Comparison of ENCODE assay signal across 8 cellular contexts in genomic region chr17:81488276-81488860, GRCh38. TPM values are rescaled to one million over a fixed set of nuclear protein-coding genes. Genes with fewer than 3 reads are reported as not detected.
DNase-seq lines count a peak whose midpoint lies in the region; ATAC-seq and TF ChIP-seq lines count a peak whose summit lies in the region.

No MANE protein-coding gene starts in this region.

- peak overlapping the region; percentile 94 for H2BK5ac ChIP-seq in neuronal stem cell (ENCODE audit: low read length)

- H3K14ac ChIP-seq in neuronal stem cell (ENCODE audit: low read length), result peak overlapping the region; percentile 79

- 44 to 89% methylated on average over 6 to 52 of the region's 52 CpGs for WGBS in endodermal cell (ENCODE audit: insufficient coverage in 1 of 2, insufficient read length in 1 of 2), 2 experiments
- no CpG with 5 or more reads among the region's 52 CpGs for whole genome bisulfite sequencing in neuronal stem cell (ENCODE audit: extremely low coverage in 2 of 2, insufficient read length in 2 of 2, insufficient replicate concordance in 1 of 2), 2 donors

- peak overlapping the region; percentile 60 for H3K4me3 ChIP-seq in CD8-positive, alpha-beta T cell (ENCODE audit: low read depth, low read length)
- H3K4me3 ChIP-seq in HUES6 (ENCODE audit: low read depth, low read length) (peak overlapping the region; percentile 63), endodermal cell (ENCODE audit: low read length) (peak overlapping the region; percentile 49), neuronal stem cell (ENCODE audit: low read length in 2 of 2) (peak overlapping the region; percentile 44 to 79)

- H2BK15ac ChIP-seq in neuronal stem cell (ENCODE audit: low read length), result peak overlapping the region; percentile 74

- H3K27me3 Mint-ChIP-seq in CD8-positive, alpha-beta T cell (ENCODE audit: low read depth), result peaks cover 4% of the 10 kb centered on the region
- H3K27me3 Mint-ChIP-seq in endodermal cell (ENCODE audit: insufficient read depth), result peaks cover 32% of the 10 kb centered on the region

- H3K4me1 ChIP-seq in CD8-positive, alpha-beta T cell (ENCODE audit: insufficient read depth, low read length), result peaks cover 19% of the 10 kb centered on the region
- peaks cover 42% of the 10 kb centered on the region for H3K4me1 ChIP-seq in HUES6 (ENCODE audit: control insufficient read depth, insufficient read depth, low read length)
- peaks cover 7% of the 10 kb centered on the region for H3K4me1 ChIP-seq in endodermal cell (ENCODE audit: control insufficient read depth, insufficient read depth, low read length)
- peaks cover 28 to 48% of the 10 kb centered on the region in 2 donors for H3K4me1 ChIP-seq in neuronal stem cell (ENCODE audit: control insufficient read depth in 2 of 2, insufficient read depth in 1 of 2, low read depth in 1 of 2, low read length in 2 of 2)

- peak overlapping the region; percentile 48 for H3K4me2 ChIP-seq in neuronal stem cell (ENCODE audit: insufficient read depth, low read length, poor library complexity, severe bottlenecking)

- peak overlapping the region; percentile 52 for H2BK120ac ChIP-seq in neuronal stem cell (ENCODE audit: low read depth, low read length)

- H3K18ac ChIP-seq in neuronal stem cell (ENCODE audit: low read length), result peak overlapping the region; percentile 99

- H2AK5ac ChIP-seq in neuronal stem cell (ENCODE audit: low read depth, low read length), result peak overlapping the region; percentile 64

- peak; percentile 12 for ATAC-seq in CD8-positive, alpha-beta T cell
- ATAC-seq in GM19452 (IDR thresholded peaks at IDR 0.05; ENCODE audit: unreplicated experiment) (no peak), GM18511 (IDR thresholded peaks at IDR 0.05; ENCODE audit: unreplicated experiment) (no peak), GM18873 (IDR thresholded peaks at IDR 0.05; ENCODE audit: low FRiP score, unreplicated experiment) (no peak)

- H3K27ac ChIP-seq in CD8-positive, alpha-beta T cell (ENCODE audit: low read depth, low read length), result peak overlapping the region; percentile 45
- H3K27ac ChIP-seq in HUES6 (ENCODE audit: low read depth, low read length) (peak overlapping the region; percentile 77; the same call in 1 of the 2 replicates), endodermal cell (ENCODE audit: low read depth, low read length) (no peak overlapping the region), neuronal stem cell (replicated peaks; ENCODE audit: low read length) (no peak overlapping the region)

- intact Hi-C loops in CD8-positive, alpha-beta T cell (cut with DNase I, micrococcal nuclease), result loop anchor here (1.0 to 10.0 kb wide), 4 partner anchors 21 to 504 kb away; partner anchors contain the start of genes ACTG1 (in 1 of the 2) and BAIAP2 (in 1 of the 2)

- no peak overlapping the region for H3K27ac Mint-ChIP-seq in CD8-positive, alpha-beta T cell
- H3K27ac Mint-ChIP-seq in endodermal cell, result no peak overlapping the region

- TF ChIP-seq CTCF in CD8-positive, alpha-beta T cell (IDR thresholded peaks at IDR 0.05), result no peak
- no peak for TF ChIP-seq CTCF in endodermal cell (conservative IDR thresholded peaks at IDR 0.05)

- CTCF ChIA-PET in CD8-positive, alpha-beta T cell (lab: Charles Lee), result interaction anchor here (1.5 to 1.6 kb wide), 2 partner anchors 113 to 235 kb away, joined by 4 to 5 read pairs; no protein-coding TSS in a partner anchor

- H3K79me1 ChIP-seq in neuronal stem cell (ENCODE audit: low read depth, low read length), result no peaks in the 10 kb centered on the region

- H3K36me3 ChIP-seq in CD8-positive, alpha-beta T cell (ENCODE audit: insufficient read depth, low read length), result no peaks in the 10 kb centered on the region
- H3K36me3 ChIP-seq in HUES6 (ENCODE audit: control insufficient read depth, insufficient read depth, low read length) (no peaks in the 10 kb centered on the region), endodermal cell (ENCODE audit: control insufficient read depth, insufficient read depth, low read length) (no peaks in the 10 kb centered on the region), neuronal stem cell (replicated peaks in 1 of 2; ENCODE audit: control insufficient read depth in 2 of 2, insufficient read depth in 2 of 2, low read length in 2 of 2) (no peaks in the 10 kb centered on the region)

- no peaks in the 10 kb centered on the region for H3K9me3 ChIP-seq in CD8-positive, alpha-beta T cell (ENCODE audit: low read length)
- H3K9me3 ChIP-seq in HUES6 (ENCODE audit: control insufficient read depth, insufficient read depth, low read depth, low read length), result no peaks in the 10 kb centered on the region
- H3K9me3 ChIP-seq in endodermal cell (ENCODE audit: control insufficient read depth, low read length), result no peaks in the 10 kb centered on the region
- no peaks in the 10 kb centered on the region for H3K9me3 ChIP-seq in neuronal stem cell (replicated peaks in 1 of 2; ENCODE audit: control insufficient read depth in 2 of 2, insufficient read depth in 1 of 2, low read depth in 1 of 2, low read length in 2 of 2)

- H3K9me3 Mint-ChIP-seq in CD8-positive, alpha-beta T cell, result no peaks in the 10 kb centered on the region
- H3K9me3 Mint-ChIP-seq in endodermal cell, result no peaks in the 10 kb centered on the region

- no peak for DNase-seq in CD8-positive, alpha-beta T cell
- DNase-seq in endodermal cell, result no peak
- DNase-seq in neuronal stem cell (ENCODE audit: low spot score), result no peak
- DNase-seq in C1 segment of cervical spinal cord (lab: John Stamatoyannopoulos, UW), result no peak

- peak overlapping the region; percentile 18 for H3K4me3 Mint-ChIP-seq in CD8-positive, alpha-beta T cell
- H3K4me3 Mint-ChIP-seq in endodermal cell, result peak overlapping the region; percentile 33

- H3K23ac ChIP-seq in neuronal stem cell (ENCODE audit: low read depth, low read length, poor library complexity), result peak overlapping the region; percentile 92

- no peaks in the 10 kb centered on the region for H3K27me3 ChIP-seq in CD8-positive, alpha-beta T cell (ENCODE audit: insufficient read depth, low read length)
- peaks cover 32% of the 10 kb centered on the region for H3K27me3 ChIP-seq in HUES6 (ENCODE audit: control insufficient read depth, insufficient read depth, low read length)
- H3K27me3 ChIP-seq in endodermal cell (ENCODE audit: control insufficient read depth, insufficient read depth, low read length, poor library complexity, severe bottlenecking), result peaks cover 8% of the 10 kb centered on the region
- H3K27me3 ChIP-seq in neuronal stem cell (ENCODE audit: control insufficient read depth in 3 of 3, insufficient read depth in 3 of 3, low read depth in 1 of 3, low read length in 3 of 3), result peaks cover 0 to 9% (median 0%) of the 10 kb centered on the region in 3 experiments

- no peaks in the 10 kb centered on the region for H3K36me3 Mint-ChIP-seq in CD8-positive, alpha-beta T cell
- H3K36me3 Mint-ChIP-seq in endodermal cell (ENCODE audit: low read depth), result no peaks in the 10 kb centered on the region

- peak overlapping the region; percentile 87 for H2AFZ ChIP-seq in neuronal stem cell (ENCODE audit: low read length)

- H3K4ac ChIP-seq in neuronal stem cell (ENCODE audit: low read length), result no peak overlapping the region

- H4K91ac ChIP-seq in neuronal stem cell (ENCODE audit: low read depth, low read length, poor library complexity), result no peak overlapping the region

- H3K4me1 Mint-ChIP-seq in CD8-positive, alpha-beta T cell (ENCODE audit: low read depth), result peaks cover 6% of the 10 kb centered on the region
- H3K4me1 Mint-ChIP-seq in endodermal cell, result peaks cover 11% of the 10 kb centered on the region

- peak overlapping the region; percentile 53 for H4K8ac ChIP-seq in neuronal stem cell (ENCODE audit: low read depth, low read length)

- POLR2A ChIA-PET in CD8-positive, alpha-beta T cell (lab: Charles Lee), result interaction anchor here (1.1 to 4.3 kb wide), 2 partner anchors 11 to 21 kb away, joined by 3 to 16 read pairs; no protein-coding TSS in a partner anchor

- H3K9ac ChIP-seq in HUES6 (ENCODE audit: low read length), result peak overlapping the region; percentile 85
- peak overlapping the region; percentile 20 for H3K9ac ChIP-seq in endodermal cell (ENCODE audit: extremely low read depth, low read length, poor library complexity, severe bottlenecking)
- peak overlapping the region; percentile 95 for H3K9ac ChIP-seq in neuronal stem cell (ENCODE audit: low read depth, low read length, poor library complexity)

- H2BK12ac ChIP-seq in neuronal stem cell (ENCODE audit: low read length), result no peak overlapping the region

RNA-seq across cellular contexts. Expression of gene ACTG1, which starts 24.2 kb away (rescaled TPM):
- 1,000 to 10,000 TPM; 1,370 to 1,375 TPM for total RNA-seq in CD8-positive, alpha-beta T cell
- total RNA-seq in endodermal cell, result 1,000 to 10,000 TPM; 4,461 to 5,616 TPM
- 4,463 TPM for polyA plus RNA-seq in endodermal cell (2013, experiment 1 of 2)
- polyA plus RNA-seq in endodermal cell (2013, experiment 2 of 2), result 3,951 TPM
- polyA plus RNA-seq in neuronal stem cell (2013, experiment 1 of 2), result 5,937 TPM
- 5,622 TPM for polyA plus RNA-seq in neuronal stem cell (2013, experiment 2 of 2)

RNA-seq across cellular contexts. Expression of gene FSCN2, which starts 39.8 kb away (rescaled TPM):
- total RNA-seq in CD8-positive, alpha-beta T cell, result under 1 TPM; 0.36 to 0.38 TPM
- 1 to 10 TPM; 1.0 to 1.8 TPM for total RNA-seq in endodermal cell
- 0.50 TPM for polyA plus RNA-seq in endodermal cell (2013, experiment 1 of 2)
- 0.46 TPM for polyA plus RNA-seq in endodermal cell (2013, experiment 2 of 2)
- 0.20 TPM for polyA plus RNA-seq in neuronal stem cell (2013, experiment 1 of 2)
- 0.25 TPM for polyA plus RNA-seq in neuronal stem cell (2013, experiment 2 of 2)

Comparison
In these comparisons a context has a peak if more than half of its experiments do, and no peak if none do; other contexts are left out.
1. H3K27ac ChIP-seq: peak in CD8-positive, alpha-beta T cell (single experiment) and HUES6 (single experiment); none in endodermal cell (single experiment) and neuronal stem cell (single experiment).
2. H3K9ac ChIP-seq: peak in every context shown above with its lines; median percentile 95 in neuronal stem cell; 85 in HUES6; 20 in endodermal cell.
3. Peak in every context shown above with its lines, with median percentiles within 50 percentile points of each other: H3K4me3 ChIP-seq.